1 cellular context compared by ENCODE assay signal in genomic region chr5:154367101-154367500, GRCh38.
TF ChIP-seq lines count a peak whose summit lies in the region.

No MANE protein-coding gene starts in this region.

TF ChIP-seq in GM12878, 131 proteins besides CTCF, POLR2A, EP300 and RAD21 (continued from another document):
- TF ChIP-seq BCL3 (IDR thresholded peaks at IDR 0.05; ENCODE audit: borderline replicate concordance, insufficient read depth, low read depth, low read length, poor library complexity, severe bottlenecking) (peak; percentile 96), PRDM15 (CRISPR knock-in tag; IDR thresholded peaks at IDR 0.05) (no peak), CREM (IDR thresholded peaks at IDR 0.05; ENCODE audit: low read depth) (peak; percentile 29; the same call in 1 of the 2 replicates), SMAD1 (IDR thresholded peaks at IDR 0.05; ENCODE audit: low read depth, partially characterized antibody) (peak; percentile 31), WRNIP1 (IDR thresholded peaks at IDR 0.05; ENCODE audit: borderline replicate concordance, low read depth, low read length) (no peak), EED (IDR thresholded peaks at IDR 0.05; ENCODE audit: low read depth) (peak; percentile 44; the same call in 1 of the 2 replicates), FOXM1 (IDR thresholded peaks at IDR 0.05; ENCODE audit: low read depth, low read length) (peak; percentile 31; the same call in 1 of the 2 replicates), TCF12 (IDR thresholded peaks at IDR 0.05; ENCODE audit: low read depth, low read length) (peak; percentile 67; the same call in 1 of the 2 replicates), CHD2 (IDR thresholded peaks at IDR 0.05; ENCODE audit: borderline replicate concordance, low read depth, low read length) (0 out of 2 replicates have a peak, but pooled peaks have one; percentile 27)
- TF ChIP-seq, protein P1, sequence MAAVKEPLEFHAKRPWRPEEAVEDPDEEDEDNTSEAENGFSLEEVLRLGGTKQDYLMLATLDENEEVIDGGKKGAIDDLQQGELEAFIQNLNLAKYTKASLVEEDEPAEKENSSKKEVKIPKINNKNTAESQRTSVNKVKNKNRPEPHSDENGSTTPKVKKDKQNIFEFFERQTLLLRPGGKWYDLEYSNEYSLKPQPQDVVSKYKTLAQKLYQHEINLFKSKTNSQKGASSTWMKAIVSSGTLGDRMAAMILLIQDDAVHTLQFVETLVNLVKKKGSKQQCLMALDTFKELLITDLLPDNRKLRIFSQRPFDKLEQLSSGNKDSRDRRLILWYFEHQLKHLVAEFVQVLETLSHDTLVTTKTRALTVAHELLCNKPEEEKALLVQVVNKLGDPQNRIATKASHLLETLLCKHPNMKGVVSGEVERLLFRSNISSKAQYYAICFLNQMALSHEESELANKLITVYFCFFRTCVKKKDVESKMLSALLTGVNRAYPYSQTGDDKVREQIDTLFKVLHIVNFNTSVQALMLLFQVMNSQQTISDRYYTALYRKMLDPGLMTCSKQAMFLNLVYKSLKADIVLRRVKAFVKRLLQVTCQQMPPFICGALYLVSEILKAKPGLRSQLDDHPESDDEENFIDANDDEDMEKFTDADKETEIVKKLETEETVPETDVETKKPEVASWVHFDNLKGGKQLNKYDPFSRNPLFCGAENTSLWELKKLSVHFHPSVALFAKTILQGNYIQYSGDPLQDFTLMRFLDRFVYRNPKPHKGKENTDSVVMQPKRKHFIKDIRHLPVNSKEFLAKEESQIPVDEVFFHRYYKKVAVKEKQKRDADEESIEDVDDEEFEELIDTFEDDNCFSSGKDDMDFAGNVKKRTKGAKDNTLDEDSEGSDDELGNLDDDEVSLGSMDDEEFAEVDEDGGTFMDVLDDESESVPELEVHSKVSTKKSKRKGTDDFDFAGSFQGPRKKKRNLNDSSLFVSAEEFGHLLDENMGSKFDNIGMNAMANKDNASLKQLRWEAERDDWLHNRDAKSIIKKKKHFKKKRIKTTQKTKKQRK (IDR thresholded peaks at IDR 0.05; ENCODE audit: low read depth, low read length), result no peak
TF ChIP-seq in GM12878: peak in this region for 14.
